15 cellular contexts compared by ENCODE assay signal in the genomic region with DNA sequence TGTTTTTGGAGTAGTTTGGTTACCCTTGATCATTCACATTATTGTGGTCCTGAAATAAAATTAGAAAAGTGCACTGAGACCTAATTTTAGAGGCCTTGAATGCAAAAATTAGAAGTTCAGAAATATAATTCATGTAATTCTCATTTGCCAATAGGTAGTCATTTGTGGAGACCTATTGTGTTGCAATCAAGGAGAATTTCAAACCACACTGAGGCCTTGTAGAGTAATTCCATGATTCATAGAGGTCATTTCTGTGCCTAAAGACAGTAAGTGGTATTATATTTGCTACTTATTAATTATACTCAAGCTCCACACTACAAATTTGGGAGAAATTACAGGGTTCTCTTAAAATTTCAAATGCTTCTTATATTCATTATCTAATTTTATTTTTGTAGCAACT.
DNase-seq lines count a peak whose midpoint lies in the region; ATAC-seq and TF ChIP-seq lines count a peak whose summit lies in the region.
"Had no signal": no experiment of that assay in that cellular context is flagged by ENCODE, and none has a peak within 500 bp of the region (broad histone marks: within the 10 kb centered on the region; RNA-seq: fewer than 3 reads in every experiment).

No MANE protein-coding gene starts in this region.

- DNase-seq in M059J (ENCODE audit: low read depth) (peak; percentile 3), mammary epithelial cell (peak; percentile 35), fibroblast of the aortic adventitia (ENCODE audit: low read depth) (peak; percentile 13), globus pallidus (ENCODE audit: low spot score) (no peak), HFFc6 (no peak)
- DNase-seq: AML-193; Caco-2; CD4-positive, alpha-beta T cell; GDM1; HCEC 1CT had no signal

- no peaks in the 10 kb centered on the region for H3K79me2 ChIP-seq in mammary epithelial cell (ENCODE audit: insufficient read depth, low read length)

- no TSS peak for BruUV-seq in mammary epithelial cell (replicated peaks; lab: Mats Ljungman, UMichigan)

- H3K9me3 ChIP-seq in mammary epithelial cell (replicated peaks; ENCODE audit: insufficient read depth, low read length) = no peaks in the 10 kb centered on the region

- H3K4me2 ChIP-seq in mammary epithelial cell (ENCODE audit: insufficient read depth, low read depth, low read length) = no peak overlapping the region
- H3K4me2 ChIP-seq: GM23338 had no signal

- H3K36me3 Mint-ChIP-seq in HFFc6 (ENCODE audit: low read depth) = no peaks in the 10 kb centered on the region
- H3K36me3 Mint-ChIP-seq: IgD-negative memory B cell had no signal

- ATAC-seq in HG02763 (IDR thresholded peaks at IDR 0.05; ENCODE audit: unreplicated experiment) = no peak
- ATAC-seq: GM23338, HepG2 had no signal

- H3K4me3 Mint-ChIP-seq in HFFc6 = no peak overlapping the region
- H3K4me3 Mint-ChIP-seq: CD4-positive, alpha-beta T cell; GM23338; IgD-negative memory B cell had no signal

- H3K4me1 Mint-ChIP-seq in HFFc6 (ENCODE audit: low read depth) = no peaks in the 10 kb centered on the region
- H3K4me1 Mint-ChIP-seq: GM23338, IgD-negative memory B cell had no signal

- no peak for TF ChIP-seq CTCF in mammary epithelial cell (conservative IDR thresholded peaks at IDR 0.05 in 1 of 2, IDR thresholded peaks at IDR 0.05 in 1 of 2; ENCODE audit: extremely low read depth in 1 of 2, insufficient read depth in 1 of 2, low read depth in 1 of 2, low read length in 2 of 2)
- TF ChIP-seq CTCF in fibroblast of the aortic adventitia (IDR thresholded peaks at IDR 0.05; ENCODE audit: insufficient read depth, low read length) = no peak
- TF ChIP-seq CTCF in HFFc6 (IDR thresholded peaks at IDR 0.05) = no peak

- CTCF ChIA-PET in mammary epithelial cell (lab: Charles Lee; ENCODE audit: low non-redundant PET) = no interaction called here

- no peaks in the 10 kb centered on the region for H4K20me1 ChIP-seq in mammary epithelial cell (ENCODE audit: insufficient read depth, low read length)

- H3K4me3 ChIP-seq in mammary epithelial cell (replicated peaks in 1 of 3; ENCODE audit: insufficient read depth in 1 of 3, low read depth in 2 of 3, low read length in 3 of 3) = no peak overlapping the region
- H3K4me3 ChIP-seq in fibroblast of the aortic adventitia (ENCODE audit: low read depth, low read length) = no peak overlapping the region
- H3K4me3 ChIP-seq: GM23338 had no signal

- in situ Hi-C loops in mammary epithelial cell (cut with MboI; ENCODE audit: low sequenced_read_pairs in 2 of 2) = no loop called here

- no peaks in the 10 kb centered on the region for H3K4me1 ChIP-seq in mammary epithelial cell (ENCODE audit: insufficient read depth, low read length)

- H3K9me3 Mint-ChIP-seq in HFFc6 = peaks cover 16% of the 10 kb centered on the region

- H3K27ac ChIP-seq in mammary epithelial cell (ENCODE audit: insufficient read depth, low read depth, low read length) = no peak overlapping the region
- H3K27ac ChIP-seq: C4-2B had no signal

- H3K27me3 ChIP-seq in mammary epithelial cell (ENCODE audit: insufficient read depth, low read length) = no peaks in the 10 kb centered on the region

- no peak overlapping the region for H3K27ac Mint-ChIP-seq in HFFc6
- H3K27ac Mint-ChIP-seq: CD4-positive, alpha-beta T cell; GM23338; IgD-negative memory B cell had no signal

- intact Hi-C loops in mammary epithelial cell (cut with micrococcal nuclease) = no loop called here

- H3K36me3 ChIP-seq in mammary epithelial cell (ENCODE audit: insufficient read depth, low read length) = no peaks in the 10 kb centered on the region

- no peaks in the 10 kb centered on the region for H3K27me3 Mint-ChIP-seq in HFFc6 (ENCODE audit: insufficient read depth)
- H3K27me3 Mint-ChIP-seq: CD4-positive, alpha-beta T cell; IgD-negative memory B cell had no signal

- no peak overlapping the region for H3K9ac ChIP-seq in mammary epithelial cell (ENCODE audit: insufficient read depth, low read length)

- H2AFZ ChIP-seq in mammary epithelial cell (ENCODE audit: low read depth, low read length) = no peak overlapping the region
- H2AFZ ChIP-seq: GM23338 had no signal

- dilution Hi-C loops in mammary epithelial cell (cut with HindIII; ENCODE audit: low sequenced_read_pairs) = no loop called here

Comparison
In these comparisons a context has a peak if more than half of its experiments do, and no peak if none do; other contexts are left out.
1. DNase-seq: peak in M059J (single experiment), mammary epithelial cell (single experiment) and fibroblast of the aortic adventitia (single experiment); none in globus pallidus (single experiment) and HFFc6 (single experiment).